8 cellular contexts compared by ENCODE assay signal in genomic region chr5:151086192-151086869, GRCh38. TPM values are rescaled to one million over a fixed set of nuclear protein-coding genes. Genes with fewer than 3 reads are reported as not detected.
DNase-seq lines count a peak whose midpoint lies in the region; ATAC-seq and TF ChIP-seq lines count a peak whose summit lies in the region.

No MANE protein-coding gene starts in this region.

- peaks cover 64% of the 10 kb centered on the region for H3K4me1 Mint-ChIP-seq in activated T-cell treated with anti-CD3 and anti-CD28 coated beads, Interleukin-2, amount 50 U/mL, for 24 hours (ENCODE audit: low read depth)
- H3K4me1 Mint-ChIP-seq in activated CD8-positive, alpha-beta T cell treated with anti-CD3 and anti-CD28 coated beads, Interleukin-2, amount 10 ng/mL, durations not matched to agents 7 days and 5 days (ENCODE audit: low read depth): peaks cover 61% of the 10 kb centered on the region

- CTCF ChIA-PET in activated CD8-positive, alpha-beta T cell treated with anti-CD3 and anti-CD28 coated beads, Interleukin-2, amount 10 ng/mL, durations not matched to agents 7 days and 5 days (lab: Charles Lee): interaction anchor here (0.8 to 10.8 kb wide), 8 partner anchors 10 to 155 kb away, joined by 3 to 98 read pairs (median 3); no protein-coding TSS in a partner anchor
- CTCF ChIA-PET in HEK293T (lab: Yijun Ruan, JAX): interaction anchor here (1.0 kb wide), 1 partner anchor 29 kb away, joined by 3 read pairs; no protein-coding TSS in a partner anchor

- H3K27me3 ChIP-seq in left lung (no peaks in the 10 kb centered on the region), testis (no peaks in the 10 kb centered on the region)

- peak overlapping the region in 1 of 2 donors; percentile 94 for H3K4me3 ChIP-seq in left lung
- no peak overlapping the region for H3K4me3 ChIP-seq in testis

- ATAC-seq in activated CD8-positive, alpha-beta T cell treated with anti-CD3 and anti-CD28 coated beads, Interleukin-2, amount 10 ng/mL, durations not matched to agents 7 days and 5 days: no peak
- ATAC-seq in left lung: no peak

- no peaks in the 10 kb centered on the region for H3K27me3 Mint-ChIP-seq in activated T-cell treated with anti-CD3 and anti-CD28 coated beads, Interleukin-2, amount 50 U/mL, for 24 hours
- peaks cover 2% of the 10 kb centered on the region for H3K27me3 Mint-ChIP-seq in activated CD8-positive, alpha-beta T cell treated with anti-CD3 and anti-CD28 coated beads, Interleukin-2, amount 10 ng/mL, durations not matched to agents 7 days and 5 days (ENCODE audit: low read depth)

- intact Hi-C loops in left lung (cut with DNase I): no loop called here
- intact Hi-C loops in testis (cut with DNase I; ENCODE audit: low total_unique reads): no loop called here

- H3K9me3 ChIP-seq in left lung: no peaks in the 10 kb centered on the region
- no peaks in the 10 kb centered on the region for H3K9me3 ChIP-seq in testis

- TF ChIP-seq POLR2A in testis (IDR thresholded peaks at IDR 0.05): no peak

- peaks cover 45 to 87% of the 10 kb centered on the region in 2 donors for H3K4me1 ChIP-seq in left lung
- H3K4me1 ChIP-seq in testis: peaks cover 20% of the 10 kb centered on the region

- H3K36me3 ChIP-seq in left lung: no peaks in the 10 kb centered on the region
- H3K36me3 ChIP-seq in testis (ENCODE audit: low read depth, missing control alignments): no peaks in the 10 kb centered on the region

- no peak for DNase-seq in activated T-cell treated with anti-CD3 and anti-CD28 coated beads, Interleukin-2, amount 50 U/mL, for 24 hours
- DNase-seq in activated T-cell treated with anti-CD3 and anti-CD28 coated beads for 4 hours (no peak), left lung (no peak), testis (no peak), NK-92 (lab: John Stamatoyannopoulos, UW; ENCODE audit: unreplicated experiment) (no peak), NCI-H748 treated with DMSO at 0.1 percent for 48 hours (lab: John Stamatoyannopoulos, UW) (no peak), HEK293T (ENCODE audit: extremely low spot score) (no peak)
- DNase-seq in activated CD8-positive, alpha-beta T cell treated with anti-CD3 and anti-CD28 coated beads, Interleukin-2, amount 10 ng/mL, durations not matched to agents 7 days and 5 days: no peak

- WGBS in testis, 2 donors: 63 to 85% methylated on average over 6 of the region's 6 CpGs

- peak overlapping the region; percentile 89 for H3K27ac Mint-ChIP-seq in activated T-cell treated with anti-CD3 and anti-CD28 coated beads, Interleukin-2, amount 50 U/mL, for 24 hours
- H3K27ac Mint-ChIP-seq in activated CD8-positive, alpha-beta T cell treated with anti-CD3 and anti-CD28 coated beads, Interleukin-2, amount 10 ng/mL, durations not matched to agents 7 days and 5 days: peak overlapping the region; percentile 20

- peak overlapping the region; percentile 77 to 98 for H3K27ac ChIP-seq in left lung
- H3K27ac ChIP-seq in testis: peak overlapping the region; percentile 8 to 47

- TF ChIP-seq CTCF in left lung (IDR thresholded peaks at IDR 0.05) (no peak), testis (IDR thresholded peaks at IDR 0.05) (no peak)

- POLR2A ChIA-PET in activated CD8-positive, alpha-beta T cell treated with anti-CD3 and anti-CD28 coated beads, Interleukin-2, amount 10 ng/mL, durations not matched to agents 7 days and 5 days (lab: Charles Lee): interaction anchor here (0.6 to 4.5 kb wide), 10 partner anchors 10 to 673 kb away, joined by 3 to 15 read pairs (median 4); partner anchors contain the start of gene CD74
- POLR2A ChIA-PET in HEK293T (lab: Yijun Ruan, JAX): no interaction called here

- H3K36me3 Mint-ChIP-seq in activated T-cell treated with anti-CD3 and anti-CD28 coated beads, Interleukin-2, amount 50 U/mL, for 24 hours (ENCODE audit: low read depth): peaks cover 24% of the 10 kb centered on the region
- H3K36me3 Mint-ChIP-seq in activated CD8-positive, alpha-beta T cell treated with anti-CD3 and anti-CD28 coated beads, Interleukin-2, amount 10 ng/mL, durations not matched to agents 7 days and 5 days (ENCODE audit: low read depth): peaks cover 2% of the 10 kb centered on the region

- no peaks in the 10 kb centered on the region for H3K9me3 Mint-ChIP-seq in activated T-cell treated with anti-CD3 and anti-CD28 coated beads, Interleukin-2, amount 50 U/mL, for 24 hours
- H3K9me3 Mint-ChIP-seq in activated CD8-positive, alpha-beta T cell treated with anti-CD3 and anti-CD28 coated beads, Interleukin-2, amount 10 ng/mL, durations not matched to agents 7 days and 5 days (ENCODE audit: insufficient read depth): no peaks in the 10 kb centered on the region

- peak overlapping the region; percentile 81 for H3K4me3 Mint-ChIP-seq in activated T-cell treated with anti-CD3 and anti-CD28 coated beads, Interleukin-2, amount 50 U/mL, for 24 hours
- H3K4me3 Mint-ChIP-seq in activated CD8-positive, alpha-beta T cell treated with anti-CD3 and anti-CD28 coated beads, Interleukin-2, amount 10 ng/mL, durations not matched to agents 7 days and 5 days: peak overlapping the region; percentile 45

TF ChIP-seq in HEK293T, 16 proteins besides CTCF, POLR2A, EP300 and RAD21:
- TF ChIP-seq ARNT (IDR thresholded peaks at IDR 0.05) (no peak), FOXA1 (IDR thresholded peaks at IDR 0.05) (no peak), ELF4 (IDR thresholded peaks at IDR 0.05) (no peak), SP1 (IDR thresholded peaks at IDR 0.05) (no peak), ZNF384 (IDR thresholded peaks at IDR 0.05) (no peak), SUZ12 (IDR thresholded peaks at IDR 0.05) (no peak), FOXM1 (IDR thresholded peaks at IDR 0.05; ENCODE audit: borderline replicate concordance) (no peak), CTBP1 (IDR thresholded peaks at IDR 0.05; ENCODE audit: borderline replicate concordance) (no peak)

RNA-seq across cellular contexts. Expression of gene TNIP1, which starts 5.5 kb away (rescaled TPM):
- total RNA-seq in activated CD8-positive, alpha-beta T cell treated with anti-CD3 and anti-CD28 coated beads, Interleukin-2, amount 10 ng/mL, durations not matched to agents 7 days and 5 days: 100 to 1,000 TPM; 132 to 138 TPM
- total RNA-seq in left lung (100 to 1,000 TPM; 111 to 133 TPM), testis (10 to 100 TPM; 48.4 to 58.3 TPM)
- polyA plus RNA-seq in testis (ENCODE audit: insufficient read depth, low read depth, low replicate concordance): 43.5 TPM
